10 cellular contexts compared by ENCODE assay signal in the genomic region with DNA sequence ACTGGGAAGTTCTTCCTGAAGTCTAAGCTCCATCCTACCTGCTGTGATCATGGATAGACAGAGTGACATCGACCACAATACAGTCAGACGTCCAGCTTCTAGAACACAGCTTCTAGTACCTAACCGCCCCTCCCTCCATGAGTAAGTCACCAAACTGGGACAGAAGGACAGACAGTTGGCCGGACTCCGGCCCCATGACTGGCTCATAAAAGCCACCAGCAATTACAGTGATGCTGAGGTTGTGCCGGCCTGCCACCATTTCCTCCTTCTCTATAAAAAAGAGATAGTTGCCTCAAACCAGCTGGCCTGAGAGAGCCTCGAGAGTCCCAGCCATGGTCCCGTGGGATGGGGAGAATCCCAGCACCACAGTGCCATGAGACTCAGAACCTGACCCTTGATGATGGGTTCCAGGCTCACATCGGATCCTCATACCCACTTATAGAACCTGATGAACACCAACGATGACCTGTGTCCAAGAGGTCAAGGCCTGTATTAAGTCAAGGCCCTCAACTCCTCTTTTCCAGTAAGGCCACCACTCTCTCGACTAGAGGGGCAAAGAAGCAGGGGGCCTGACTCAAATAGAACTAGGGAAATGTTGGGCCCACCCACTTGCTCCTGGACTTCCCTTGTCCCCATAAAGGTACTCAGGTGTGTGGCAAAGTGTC. TPM values are rescaled to one million over a fixed set of nuclear protein-coding genes. Genes with fewer than 3 reads are reported as not detected.
DNase-seq lines count a peak whose midpoint lies in the region; ATAC-seq and TF ChIP-seq lines count a peak whose summit lies in the region.
"Had no signal": no experiment of that assay in that cellular context is flagged by ENCODE, and none has a peak within 500 bp of the region (broad histone marks: within the 10 kb centered on the region; RNA-seq: fewer than 3 reads in every experiment).

No MANE protein-coding gene starts in this region.

- DNase-seq in HFFc6 (peak; percentile 67), GM10266 (ENCODE audit: extremely low spot score) (no peak), NCI-H187 (lab: John Stamatoyannopoulos, UW) (no peak)
- peak in 1 of 10 donors; percentile 50 for DNase-seq in naive thymus-derived CD8-positive, alpha-beta T cell
- DNase-seq: cerebellar nuclear complex, mesendoderm had no signal

- TF ChIP-seq CTCF in 22Rv1 (IDR thresholded peaks at IDR 0.05), result no peak
- TF ChIP-seq CTCF in HFFc6 (IDR thresholded peaks at IDR 0.05), result no peak
- TF ChIP-seq CTCF in GM10266 (IDR thresholded peaks at IDR 0.05; ENCODE audit: control insufficient read depth, insufficient read depth, low read depth, missing control alignments), result no peak

- POLR2A ChIA-PET in naive thymus-derived CD8-positive, alpha-beta T cell (lab: Charles Lee), result interaction anchor here (0.6 to 14.8 kb wide), 7 partner anchors 8 to 112 kb away, joined by 3 to 359 read pairs (median 4); no protein-coding TSS in a partner anchor

- no peaks in the 10 kb centered on the region; the same call in 1 of the 2 replicates for H3K27me3 Mint-ChIP-seq in HFFc6 (ENCODE audit: insufficient read depth)
- no peaks in the 10 kb centered on the region for H3K27me3 Mint-ChIP-seq in naive thymus-derived CD8-positive, alpha-beta T cell

- peaks cover 65% of the 10 kb centered on the region for H3K4me1 Mint-ChIP-seq in HFFc6 (ENCODE audit: low read depth)
- H3K4me1 Mint-ChIP-seq in naive thymus-derived CD8-positive, alpha-beta T cell, result peaks cover 47 to 77% (median 75%) of the 10 kb centered on the region in 4 donors

- H3K4me3 Mint-ChIP-seq in HFFc6, result peak overlapping the region; percentile 88
- H3K4me3 Mint-ChIP-seq in naive thymus-derived CD8-positive, alpha-beta T cell, result peak overlapping the region; percentile 77 to 98 (median 87)

- H3K9me3 Mint-ChIP-seq in HFFc6, result no peaks in the 10 kb centered on the region
- H3K9me3 Mint-ChIP-seq in naive thymus-derived CD8-positive, alpha-beta T cell, result no peaks in the 10 kb centered on the region

- peak overlapping the region; percentile 81 for H3K27ac Mint-ChIP-seq in HFFc6
- peak overlapping the region; percentile 25 to 99 (median 90) for H3K27ac Mint-ChIP-seq in naive thymus-derived CD8-positive, alpha-beta T cell

- ATAC-seq in naive thymus-derived CD8-positive, alpha-beta T cell, result no peak
- ATAC-seq in HG03175 (IDR thresholded peaks at IDR 0.05; ENCODE audit: unreplicated experiment) (no peak), HG02973 (IDR thresholded peaks at IDR 0.05; ENCODE audit: unreplicated experiment) (no peak)

- H3K27ac ChIP-seq in 22Rv1 (peak overlapping the region; percentile 93; the same call in 1 of the 2 replicates), cingulate gyrus (ENCODE audit: low read depth, low read length) (peak overlapping the region; percentile 87)

- H3K36me3 Mint-ChIP-seq in HFFc6 (ENCODE audit: low read depth), result peaks cover 16% of the 10 kb centered on the region
- peaks cover 0 to 23% (median 4%) of the 10 kb centered on the region in 3 donors for H3K36me3 Mint-ChIP-seq in naive thymus-derived CD8-positive, alpha-beta T cell

RNA-seq across cellular contexts. Expression of a gene that starts 3.4 kb away (rescaled TPM):
- total RNA-seq in HFFc6 (2021; fragmentation: NEBNext Ultra II Directional; extraction: Animal tissue kit (Norgen Biotek cat#: 25700)), result 10 to 100 TPM; 50.0 to 60.1 (median 56.8) TPM
- 10 to 100 TPM; 69.4 to 73.2 TPM for total RNA-seq in naive thymus-derived CD8-positive, alpha-beta T cell
- 10 to 100 TPM in 1 of 3 donors, 1 to 10 TPM in 2; 6.4 to 12.6 (median 6.7) TPM for polyA plus RNA-seq in naive thymus-derived CD8-positive, alpha-beta T cell
